8 cellular contexts compared by ENCODE assay signal in the genomic region with DNA sequence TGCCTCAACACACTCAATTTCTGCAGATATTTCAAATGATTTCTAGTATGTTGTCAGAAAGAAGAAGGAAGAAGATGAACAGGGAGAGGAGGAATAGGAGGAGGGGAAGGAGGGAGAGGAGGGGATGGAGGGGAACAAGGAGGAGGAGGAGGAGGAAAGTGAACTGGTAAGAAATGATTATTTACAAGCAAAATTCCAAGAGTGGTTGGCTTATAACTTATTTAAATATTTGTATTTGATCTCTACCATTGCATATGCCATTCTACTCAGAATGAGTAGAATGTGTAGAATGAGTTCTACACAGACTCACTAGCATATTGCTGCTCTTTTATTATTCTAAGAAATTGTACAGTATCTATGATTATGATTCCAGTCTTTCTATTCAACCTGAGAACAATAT.
"Had no signal": no experiment of that assay in that cellular context is flagged by ENCODE, and none has a peak within 500 bp of the region (broad histone marks: within the 10 kb centered on the region; RNA-seq: fewer than 3 reads in every experiment).

No MANE protein-coding gene starts in this region.

- DNase-seq: GDM1, GF-D8 had no signal

- FAIRE-seq: G401.6, GM12878, GM12891, GM12892, GM18507, GM19239 had no signal

- H3K4me3 ChIP-seq: GM12878 had no signal

- ATAC-seq: GM12878 had no signal
